ENCODE assay signal across 17 cellular contexts in the genomic region with DNA sequence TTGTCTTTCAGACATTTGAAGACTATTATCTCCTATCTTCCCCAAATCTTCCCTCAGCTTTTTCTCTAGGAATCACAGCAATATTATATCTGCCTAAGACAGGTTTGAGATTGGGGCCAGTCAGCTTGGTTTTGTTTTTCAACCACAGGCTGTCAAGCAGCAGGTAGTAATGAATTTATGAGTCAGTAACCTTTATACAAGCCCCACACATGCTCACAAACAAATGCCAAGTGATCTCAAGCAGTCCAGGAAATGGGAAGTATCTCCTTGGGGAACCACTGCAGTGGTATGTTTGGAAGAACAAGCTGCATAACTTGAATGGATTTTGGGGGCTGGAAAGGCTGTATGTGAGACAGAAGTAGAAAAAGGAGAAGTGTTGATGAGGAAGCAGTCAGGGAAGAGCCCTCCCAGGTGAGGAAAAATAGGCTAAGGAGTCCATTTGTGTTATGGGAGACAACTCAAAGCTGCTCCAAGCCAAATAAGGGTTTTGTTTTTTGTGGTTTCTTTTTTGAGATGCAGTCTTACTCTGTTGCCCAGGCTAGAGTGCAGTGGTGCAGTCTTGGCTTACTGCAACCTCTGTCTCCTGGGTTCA. TPM values are rescaled to one million over a fixed set of nuclear protein-coding genes. Genes with fewer than 3 reads are reported as not detected.
DNase-seq lines count a peak whose midpoint lies in the region; ATAC-seq, FAIRE-seq and TF ChIP-seq lines count a peak whose summit lies in the region.
"Had no signal": no experiment of that assay in that cellular context is flagged by ENCODE, and none has a peak within 500 bp of the region (broad histone marks: within the 10 kb centered on the region; RNA-seq: fewer than 3 reads in every experiment).

No MANE protein-coding gene starts in this region.

- H3K4me1 Mint-ChIP-seq in CD8-positive, alpha-beta T cell (ENCODE audit: low read depth): peaks cover 21% of the 10 kb centered on the region

- no peaks in the 10 kb centered on the region for H3K27me3 ChIP-seq in CD8-positive, alpha-beta T cell (ENCODE audit: insufficient read depth, low read length)
- H3K27me3 ChIP-seq in KMS-11 (ENCODE audit: insufficient read depth, low read depth) (no peaks in the 10 kb centered on the region), GM12878 (replicated peaks in 1 of 2; ENCODE audit: control insufficient read depth in 2 of 2, insufficient read depth in 2 of 2, low read length in 1 of 2) (no peaks in the 10 kb centered on the region), mesenchymal stem cell (ENCODE audit: control insufficient read depth in 1 of 2, insufficient read depth in 1 of 2, low read length in 2 of 2) (no peaks in the 10 kb centered on the region)
- H3K27me3 ChIP-seq: right lobe of liver, thyroid gland had no signal

- H4K91ac ChIP-seq in mesenchymal stem cell (ENCODE audit: low read length): no peak overlapping the region

- no peak overlapping the region for H3K27ac ChIP-seq in CD8-positive, alpha-beta T cell (ENCODE audit: low read depth, low read length)
- H3K27ac ChIP-seq in KMS-11 (no peak overlapping the region), GM12878 (ENCODE audit: control insufficient read depth, insufficient read depth) (0 out of 2 replicates have a peak overlapping the region, but pooled peaks have one; percentile 13), mesenchymal stem cell (ENCODE audit: low read length, poor library complexity, severe bottlenecking) (no peak overlapping the region)
- H3K27ac ChIP-seq: right lobe of liver, thyroid gland had no signal

- H2AFZ ChIP-seq in KMS-11 (ENCODE audit: low read depth) (no peak overlapping the region), GM12878 (ENCODE audit: control insufficient read depth, low read depth, low read length) (no peak overlapping the region), mesenchymal stem cell (ENCODE audit: low read depth, low read length) (no peak overlapping the region)

- TF ChIP-seq EP300 in GM12878 (IDR thresholded peaks at IDR 0.05; ENCODE audit: borderline replicate concordance in 1 of 2, control insufficient read depth in 1 of 2, low read depth in 2 of 2, low read length in 2 of 2): no peak

- RAD21 ChIA-PET in GM12878 (lab: Charles Lee; ENCODE audit: unreplicated experiment): no interaction called here

- no peak for TF ChIP-seq POLR2A in GM12878 (IDR thresholded peaks at IDR 0.05; ENCODE audit: low read depth, low read length)

- no peak for TF ChIP-seq RAD21 in GM12878 (IDR thresholded peaks at IDR 0.05; ENCODE audit: insufficient read depth, low read depth, low read length)

- H4K8ac ChIP-seq in mesenchymal stem cell (ENCODE audit: low read length): no peak overlapping the region

- no peak overlapping the region for H3K18ac ChIP-seq in mesenchymal stem cell (ENCODE audit: low read depth in 1 of 2, low read length in 2 of 2)

- peaks cover 30% of the 10 kb centered on the region for H3K36me3 Mint-ChIP-seq in CD8-positive, alpha-beta T cell

- DNase-seq in CD8-positive, alpha-beta T cell: no peak
- no peak for DNase-seq in GM12878 (ENCODE audit: low read depth, low spot score)
- no peak for DNase-seq in mesenchymal stem cell
- no peak for DNase-seq in iPS-NIHi11 (ENCODE audit: low spot score)
- DNase-seq in T-helper 2 cell: no peak
- DNase-seq: CD4-positive, CD25-positive, alpha-beta regulatory T cell; H9; islet precursor cell; NCI-H748 treated with DMSO at 0.1 percent for 48 hours; right lobe of liver; RPMI8226; stimulated activated CD4-positive, alpha-beta T cell treated with anti-CD3 and anti-CD28 coated beads, Interleukin-2, amount 100 ng/mL, for 24 hours had no signal

- H3K4me1 ChIP-seq in CD8-positive, alpha-beta T cell (ENCODE audit: insufficient read depth, low read length): peaks cover 20% of the 10 kb centered on the region
- H3K4me1 ChIP-seq in KMS-11 (ENCODE audit: low read depth, poor library complexity, severe bottlenecking) (peaks cover 26% of the 10 kb centered on the region), GM12878 (ENCODE audit: control insufficient read depth, insufficient read depth, low read length) (peaks cover 9% of the 10 kb centered on the region), mesenchymal stem cell (ENCODE audit: control insufficient read depth, insufficient read depth, low read depth, low read length) (peaks cover 7% of the 10 kb centered on the region)

- BruUV-seq in GM12878 (replicated peaks; lab: Mats Ljungman, UMichigan): TSS peak; percentile 48

- no peak overlapping the region for H2BK5ac ChIP-seq in mesenchymal stem cell (ENCODE audit: low read depth, low read length, poor library complexity, severe bottlenecking)

- CTCF ChIA-PET in CD8-positive, alpha-beta T cell (lab: Charles Lee): interaction anchor here (0.9 to 2.8 kb wide), 3 partner anchors 17 to 64 kb away, joined by 4 to 15 read pairs (median 7); no protein-coding TSS in a partner anchor
- CTCF ChIA-PET in GM12878 (lab: Yijun Ruan, JAX): interaction anchor here (1.5 to 4.1 kb wide), 3 partner anchors 17 to 150 kb away, joined by 5 to 23 read pairs (median 7); no protein-coding TSS in a partner anchor

- H3K79me2 ChIP-seq in KMS-11 (ENCODE audit: insufficient read depth, low read depth) (peaks cover 21% of the 10 kb centered on the region; the same call in 1 of the 2 replicates), GM12878 (ENCODE audit: control insufficient read depth, insufficient read depth, low read length) (peaks cover 14% of the 10 kb centered on the region)

- no peaks in the 10 kb centered on the region for H3K27me3 Mint-ChIP-seq in CD8-positive, alpha-beta T cell (ENCODE audit: low read depth)

- no peak overlapping the region for H3K23ac ChIP-seq in mesenchymal stem cell (ENCODE audit: low read length in 2 of 2)

- peaks cover 10% of the 10 kb centered on the region for H3K36me3 ChIP-seq in CD8-positive, alpha-beta T cell (ENCODE audit: insufficient read depth, low read length)
- H3K36me3 ChIP-seq in KMS-11 (ENCODE audit: insufficient read depth): peaks cover 5% of the 10 kb centered on the region; the same call in 1 of the 2 replicates
- H3K36me3 ChIP-seq in GM12878 (ENCODE audit: control insufficient read depth in 2 of 2, insufficient read depth in 2 of 2, low read length in 1 of 2): peaks cover 2 to 4% of the 10 kb centered on the region in 2 experiments; a peak in 3 of 4 replicates
- H3K36me3 ChIP-seq in mesenchymal stem cell (ENCODE audit: control insufficient read depth in 1 of 2, insufficient read depth in 2 of 2, low read depth in 1 of 2, low read length in 2 of 2): peaks cover 31 to 38% of the 10 kb centered on the region in 2 experiments

- intact Hi-C loops in CD8-positive, alpha-beta T cell (cut with DNase I, micrococcal nuclease): loop anchor here in 1 of 2 experiments (5.0 kb wide), 2 partner anchors 202 to 527 kb away; partner anchors contain the start of genes CEP85 and STMN1
- intact Hi-C loops in GM12878 (cut with micrococcal nuclease; ENCODE audit: unreplicated experiment): no loop called here

- H3K4me3 ChIP-seq in CD8-positive, alpha-beta T cell (ENCODE audit: low read depth, low read length): no peak overlapping the region
- H3K4me3 ChIP-seq in KMS-11 (IDR thresholded peaks at IDR 0.05; ENCODE audit: insufficient read depth, low read depth, low read length): no peak overlapping the region
- no peak overlapping the region for H3K4me3 ChIP-seq in GM12878
- peak overlapping the region in 1 of 2 experiments; percentile 92 for H3K4me3 ChIP-seq in mesenchymal stem cell (ENCODE audit: insufficient read depth in 1 of 2, low read depth in 1 of 2, low read length in 2 of 2)
- H3K4me3 ChIP-seq: right lobe of liver, thyroid gland had no signal

- no peak overlapping the region for H2BK12ac ChIP-seq in mesenchymal stem cell (ENCODE audit: low read length in 2 of 2)

- peak overlapping the region; percentile 99; the same call in 1 of the 2 replicates for H3K4me2 ChIP-seq in KMS-11
- peak overlapping the region; percentile 46 for H3K4me2 ChIP-seq in GM12878 (ENCODE audit: control insufficient read depth, insufficient read depth)
- H3K4me2 ChIP-seq in mesenchymal stem cell (ENCODE audit: low read length, poor library complexity, severe bottlenecking): no peak overlapping the region

- SMC1A ChIA-PET in GM12878 (lab: Charles Lee; ENCODE audit: uncharacterized antibody, unreplicated experiment): interaction anchor here (0.6 kb wide), 1 partner anchor 144 kb away, joined by 3 read pairs; no protein-coding TSS in a partner anchor

- in situ Hi-C loops in GM12878 (cut with MboI): no loop called here

- H3K9ac ChIP-seq in KMS-11 (no peak overlapping the region), GM12878 (ENCODE audit: control insufficient read depth, insufficient read depth, low read length) (no peak overlapping the region), mesenchymal stem cell (ENCODE audit: low read length) (peak overlapping the region; percentile 18)

- FAIRE-seq in GM12878 (lab: Jason Lieb, UNC): no peak

- no peak overlapping the region for H2AK5ac ChIP-seq in mesenchymal stem cell (ENCODE audit: low read length, severe bottlenecking)

- H3K9me3 Mint-ChIP-seq in CD8-positive, alpha-beta T cell: no peaks in the 10 kb centered on the region
- H3K9me3 Mint-ChIP-seq: H9, mesothelial cell of epicardium had no signal

- no peaks in the 10 kb centered on the region for H4K20me1 ChIP-seq in KMS-11 (ENCODE audit: insufficient read depth)
- H4K20me1 ChIP-seq in GM12878 (ENCODE audit: control insufficient read depth, insufficient read depth): no peaks in the 10 kb centered on the region

- H3K9me3 ChIP-seq in CD8-positive, alpha-beta T cell (ENCODE audit: low read length): no peaks in the 10 kb centered on the region
- H3K9me3 ChIP-seq in GM12878 (replicated peaks; ENCODE audit: control insufficient read depth, insufficient read depth, low read length): no peaks in the 10 kb centered on the region
- H3K9me3 ChIP-seq in mesenchymal stem cell (ENCODE audit: control insufficient read depth, low read length): no peaks in the 10 kb centered on the region
- H3K9me3 ChIP-seq: right lobe of liver, thyroid gland had no signal

- no peak overlapping the region for H3K14ac ChIP-seq in mesenchymal stem cell (ENCODE audit: low read length in 2 of 2)

- no peak overlapping the region for H2BK15ac ChIP-seq in mesenchymal stem cell (ENCODE audit: low read depth, poor library complexity, severe bottlenecking)

- no peak for ATAC-seq in CD8-positive, alpha-beta T cell
- ATAC-seq in GM12878 (no peak), HG03159 (IDR thresholded peaks at IDR 0.05; ENCODE audit: unreplicated experiment) (no peak)
- ATAC-seq: esophagus mucosa, right lobe of liver had no signal

- no peak overlapping the region for H3K27ac Mint-ChIP-seq in CD8-positive, alpha-beta T cell
- H3K27ac Mint-ChIP-seq: CD4-positive, CD25-positive, alpha-beta regulatory T cell; H9; mesothelial cell of epicardium had no signal

- peaks cover 18% of the 10 kb centered on the region for H3K79me1 ChIP-seq in mesenchymal stem cell (replicated peaks; ENCODE audit: low read length, poor library complexity, severe bottlenecking)

- POLR2A ChIA-PET in CD8-positive, alpha-beta T cell (lab: Charles Lee): interaction anchor here (1.0 kb wide), 1 partner anchor 116 kb away, joined by 3 read pairs; the partner anchor contains the start of gene CD52
- POLR2A ChIA-PET in GM12878 (lab: Charles Lee): no interaction called here

- H2BK120ac ChIP-seq in mesenchymal stem cell (ENCODE audit: low read depth, low read length): no peak overlapping the region

- H3K4me3 Mint-ChIP-seq in CD8-positive, alpha-beta T cell: peak overlapping the region; percentile 32
- H3K4me3 Mint-ChIP-seq: mesothelial cell of epicardium had no signal

- no peak for TF ChIP-seq CTCF in CD8-positive, alpha-beta T cell (IDR thresholded peaks at IDR 0.05)
- TF ChIP-seq CTCF in KMS-11 (conservative IDR thresholded peaks at IDR 0.05; ENCODE audit: low read depth, low read length) (no peak), GM12878 (IDR thresholded peaks at IDR 0.05 in 2 of 3, conservative IDR thresholded peaks at IDR 0.05 in 1 of 3; ENCODE audit: control insufficient read depth in 2 of 3, extremely low read depth in 1 of 3, insufficient read depth in 1 of 3, low read depth in 3 of 3, low read length in 3 of 3) (no peak)

- no peak overlapping the region for H3K4ac ChIP-seq in mesenchymal stem cell (ENCODE audit: low read depth in 1 of 2, low read length in 2 of 2)

RNA-seq across cellular contexts. Expression of gene DHDDS, which starts 2.1 kb away (rescaled TPM):
- total RNA-seq in CD8-positive, alpha-beta T cell: 10 to 100 TPM; 23.9 to 29.2 TPM
- total RNA-seq in GM12878 (2013; cell fraction: nucleolus; rRNA removed): 103 and 121 TPM in 2 replicates
- total RNA-seq in GM12878 (2014; rRNA removed) (33.1 and 33.2 TPM in 2 replicates), GM12878 (2014; rRNA removed; fragmentation: Illumina TruSeq; extraction: Trizol) (35.6 and 38.5 TPM in 2 replicates), GM12878 (2021) (41.6 and 46.9 TPM in 2 replicates)
- 30.2 TPM for polyA plus RNA-seq in GM12878 (2011; ENCODE audit: low read depth)
- polyA plus RNA-seq in GM12878 (2011; rRNA removed) (37.2 and 38.7 TPM in 2 replicates), GM12878 (2014; fragmentation: Illumina TruSeq; extraction: Trizol) (37.2 and 49.5 TPM in 2 replicates), GM12878 (2014; fragmentation: Nextera tagmentation; extraction: Ambion mirVana) (10 to 100 TPM; 22.7 to 27.2 TPM), GM12878 (2014; rRNA removed) (34.7 TPM in 2 replicates), GM12878 (2016; fragmentation: Nextera tagmentation; extraction: Ambion mirVana) (10 to 100 TPM; 45.4 to 47.5 TPM)
- polyA plus RNA-seq in GM12878 (2011; cell fraction: cytosol; rRNA removed): 33.5 and 36.1 TPM in 2 replicates
- polyA plus RNA-seq in GM12878 (2011; cell fraction: nucleus; rRNA removed): 40.2 and 51.2 TPM in 2 replicates
- 22.7 and 30.5 TPM in 2 replicates for polyA plus RNA-seq in GM12878 (2012)
- polyA minus RNA-seq in GM12878 (2011; rRNA and poly(A)+ RNA removed): 46.5 and 49.0 TPM in 2 replicates
- polyA minus RNA-seq in GM12878 (2011; cell fraction: cytosol; rRNA and poly(A)+ RNA removed): 10.0 and 11.6 TPM in 2 replicates
- polyA minus RNA-seq in GM12878 (2011; cell fraction: nucleus; rRNA and poly(A)+ RNA removed): 29.4 and 53.9 TPM in 2 replicates
- 40.4 TPM for polyA plus RNA-seq in mesenchymal stem cell (2013, experiment 1 of 2)
- polyA plus RNA-seq in mesenchymal stem cell (2013, experiment 2 of 2): 38.8 TPM

RNA-seq across cellular contexts. Expression of gene LIN28A, which starts 23.6 kb away (rescaled TPM):
- not detected for total RNA-seq in CD8-positive, alpha-beta T cell
- total RNA-seq in GM12878 (2013; cell fraction: nucleolus; rRNA removed): not detected in 2 replicates
- total RNA-seq in GM12878 (2014; rRNA removed): not detected in 2 replicates
- total RNA-seq in GM12878 (2014; rRNA removed; fragmentation: Illumina TruSeq; extraction: Trizol): not detected in 2 replicates
- 0.58 and 0.59 TPM in 2 replicates for total RNA-seq in GM12878 (2021)
- polyA plus RNA-seq in GM12878 (2011; ENCODE audit: low read depth): not detected
- not detected in 2 replicates for polyA plus RNA-seq in GM12878 (2011; rRNA removed)
- polyA plus RNA-seq in GM12878 (2011; cell fraction: cytosol; rRNA removed): 0.03 TPM in 1 of 2 replicates, not detected in the other
- 0.03 TPM in 2 replicates for polyA plus RNA-seq in GM12878 (2011; cell fraction: nucleus; rRNA removed)
- polyA plus RNA-seq in GM12878 (2012): not detected in 2 replicates
- polyA plus RNA-seq in GM12878 (2014; fragmentation: Illumina TruSeq; extraction: Trizol): not detected in 2 replicates
- polyA plus RNA-seq in GM12878 (2014; fragmentation: Nextera tagmentation; extraction: Ambion mirVana): not detected
- not detected in 2 replicates for polyA plus RNA-seq in GM12878 (2014; rRNA removed)
- under 1 TPM; 0.13 to 0.30 TPM for polyA plus RNA-seq in GM12878 (2016; fragmentation: Nextera tagmentation; extraction: Ambion mirVana)
- 0.37 TPM in 1 of 2 replicates, not detected in the other for polyA minus RNA-seq in GM12878 (2011; rRNA and poly(A)+ RNA removed)
- polyA minus RNA-seq in GM12878 (2011; cell fraction: cytosol; rRNA and poly(A)+ RNA removed): not detected in 2 replicates
- polyA minus RNA-seq in GM12878 (2011; cell fraction: nucleus; rRNA and poly(A)+ RNA removed): not detected in 2 replicates
- polyA plus RNA-seq in mesenchymal stem cell (2013, experiment 1 of 2): not detected
- polyA plus RNA-seq in mesenchymal stem cell (2013, experiment 2 of 2): not detected
- total RNA-seq: CD4-positive, CD25-positive, alpha-beta regulatory T cell; esophagus mucosa; thyroid gland had no signal
- polyA plus RNA-seq: CD4-positive, CD25-positive, alpha-beta regulatory T cell had no signal

RNA-seq across cellular contexts. Expression of gene HMGN2, which starts 38.0 kb away (rescaled TPM):
- total RNA-seq in CD8-positive, alpha-beta T cell: 100 to 1,000 TPM; 280 to 292 TPM
- total RNA-seq in GM12878 (2013; cell fraction: nucleolus; rRNA removed): 114 and 121 TPM in 2 replicates
- total RNA-seq in GM12878 (2014; rRNA removed) (678 and 698 TPM in 2 replicates), GM12878 (2014; rRNA removed; fragmentation: Illumina TruSeq; extraction: Trizol) (496 and 526 TPM in 2 replicates), GM12878 (2021) (687 and 709 TPM in 2 replicates)
- 588 TPM for polyA plus RNA-seq in GM12878 (2011; ENCODE audit: low read depth)
- polyA plus RNA-seq in GM12878 (2011; rRNA removed) (249 and 328 TPM in 2 replicates), GM12878 (2014; fragmentation: Illumina TruSeq; extraction: Trizol) (937 and 999 TPM in 2 replicates), GM12878 (2014; fragmentation: Nextera tagmentation; extraction: Ambion mirVana) (100 to 1,000 TPM; 615 to 830 TPM), GM12878 (2014; rRNA removed) (348 and 380 TPM in 2 replicates), GM12878 (2016; fragmentation: Nextera tagmentation; extraction: Ambion mirVana) (1,000 to 10,000 TPM; 2,526 to 2,682 TPM)
- polyA plus RNA-seq in GM12878 (2011; cell fraction: cytosol; rRNA removed): 223 and 268 TPM in 2 replicates
- polyA plus RNA-seq in GM12878 (2011; cell fraction: nucleus; rRNA removed): 496 and 498 TPM in 2 replicates
- polyA plus RNA-seq in GM12878 (2012): 635 and 642 TPM in 2 replicates
- polyA minus RNA-seq in GM12878 (2011; rRNA and poly(A)+ RNA removed): 101 and 112 TPM in 2 replicates
- polyA minus RNA-seq in GM12878 (2011; cell fraction: cytosol; rRNA and poly(A)+ RNA removed): 81.3 and 86.7 TPM in 2 replicates
- polyA minus RNA-seq in GM12878 (2011; cell fraction: nucleus; rRNA and poly(A)+ RNA removed): 80.0 and 98.9 TPM in 2 replicates
- polyA plus RNA-seq in mesenchymal stem cell (2013, experiment 1 of 2): 370 TPM
- 378 TPM for polyA plus RNA-seq in mesenchymal stem cell (2013, experiment 2 of 2)
